Comparison of ENCODE assay signal across 8 cellular contexts in genomic region chr1:227192163-227192562, GRCh38.
A peak's percentile ranks its signal among the peaks of the same experiment; 100 is the strongest.
DNase-seq lines count a peak whose midpoint lies in the region; ATAC-seq and TF ChIP-seq lines count a peak whose summit lies in the region.

No MANE protein-coding gene starts in this region.

- peaks cover 19% of the 10 kb centered on the region for H3K27me3 Mint-ChIP-seq in activated CD4-positive, alpha-beta memory T cell treated with anti-CD3 and anti-CD28 coated beads for 36 hours

- CTCF ChIA-PET in activated CD4-positive, alpha-beta memory T cell treated with anti-CD3 and anti-CD28 coated beads for 36 hours (lab: Charles Lee): no interaction called here

- H3K4me3 ChIP-seq in uterus (no peak overlapping the region), lower lobe of right lung (no peak overlapping the region)

- no peak for TF ChIP-seq CTCF in uterus (IDR thresholded peaks at IDR 0.05)
- TF ChIP-seq CTCF in lower lobe of right lung (IDR thresholded peaks at IDR 0.05): no peak

- ATAC-seq in HG02973 (IDR thresholded peaks at IDR 0.05; ENCODE audit: unreplicated experiment): peak; percentile 78
- ATAC-seq in lower lobe of right lung: no peak

- POLR2A ChIA-PET in activated CD4-positive, alpha-beta memory T cell treated with anti-CD3 and anti-CD28 coated beads for 36 hours (lab: Charles Lee): no interaction called here

- no peaks in the 10 kb centered on the region for H3K36me3 ChIP-seq in uterus
- no peaks in the 10 kb centered on the region for H3K36me3 ChIP-seq in lower lobe of right lung

- H3K27ac ChIP-seq in uterus (no peak overlapping the region), lower lobe of right lung (no peak overlapping the region)

- H3K4me1 ChIP-seq in uterus: no peaks in the 10 kb centered on the region
- H3K4me1 ChIP-seq in lower lobe of right lung: no peaks in the 10 kb centered on the region

- no peaks in the 10 kb centered on the region for H3K9me3 Mint-ChIP-seq in activated CD4-positive, alpha-beta memory T cell treated with anti-CD3 and anti-CD28 coated beads for 36 hours

- no peaks in the 10 kb centered on the region for H3K9me3 ChIP-seq in uterus
- no peaks in the 10 kb centered on the region for H3K9me3 ChIP-seq in lower lobe of right lung

- intact Hi-C loops in activated CD4-positive, alpha-beta memory T cell treated with anti-CD3 and anti-CD28 coated beads for 36 hours (cut with micrococcal nuclease): no loop called here
- intact Hi-C loops in uterus (cut with DNase I; ENCODE audit: low total_unique reads): no loop called here
- intact Hi-C loops in lower lobe of right lung (cut with DNase I): no loop called here

- TF ChIP-seq POLR2A in uterus (IDR thresholded peaks at IDR 0.05): no peak

- no peaks in the 10 kb centered on the region for H3K27me3 ChIP-seq in uterus
- no peaks in the 10 kb centered on the region for H3K27me3 ChIP-seq in lower lobe of right lung (ENCODE audit: low read depth)

- H3K36me3 Mint-ChIP-seq in activated CD4-positive, alpha-beta memory T cell treated with anti-CD3 and anti-CD28 coated beads for 36 hours: no peaks in the 10 kb centered on the region

- DNase-seq in activated T-cell treated with anti-CD3 and anti-CD28 coated beads for 24 hours (ENCODE audit: low read depth) (peak; percentile 4), activated T-cell treated with anti-CD3 and anti-CD28 coated beads for 4 hours (no peak), iPS DF 4.7 (ENCODE audit: extremely low read depth, low spot score) (peak; percentile 11), uterus (peak; percentile 17 to 25), NCI-H1436 (lab: John Stamatoyannopoulos, UW) (no peak), lower lobe of right lung (no peak)
- peak; percentile 73 for DNase-seq in activated CD4-positive, alpha-beta memory T cell treated with anti-CD3 and anti-CD28 coated beads for 36 hours

- H3K4me1 Mint-ChIP-seq in activated CD4-positive, alpha-beta memory T cell treated with anti-CD3 and anti-CD28 coated beads for 36 hours (ENCODE audit: low read depth): peaks cover 6% of the 10 kb centered on the region

- no peak overlapping the region for H3K27ac Mint-ChIP-seq in activated CD4-positive, alpha-beta memory T cell treated with anti-CD3 and anti-CD28 coated beads for 36 hours

- H3K4me3 Mint-ChIP-seq in activated CD4-positive, alpha-beta memory T cell treated with anti-CD3 and anti-CD28 coated beads for 36 hours: no peak overlapping the region

Comparison
In these comparisons a context has a peak if more than half of its experiments do, and no peak if none do; other contexts are left out.
1. DNase-seq: peak in activated T-cell treated with anti-CD3 and anti-CD28 coated beads for 24 hours (single experiment), activated CD4-positive, alpha-beta memory T cell treated with anti-CD3 and anti-CD28 coated beads for 36 hours (single experiment), iPS DF 4.7 (single experiment) and uterus (2 of 2); none in activated T-cell treated with anti-CD3 and anti-CD28 coated beads for 4 hours (single experiment), NCI-H1436 (single experiment) and lower lobe of right lung (single experiment).